ENCODE assay signal across 8 cellular contexts in the genomic region with DNA sequence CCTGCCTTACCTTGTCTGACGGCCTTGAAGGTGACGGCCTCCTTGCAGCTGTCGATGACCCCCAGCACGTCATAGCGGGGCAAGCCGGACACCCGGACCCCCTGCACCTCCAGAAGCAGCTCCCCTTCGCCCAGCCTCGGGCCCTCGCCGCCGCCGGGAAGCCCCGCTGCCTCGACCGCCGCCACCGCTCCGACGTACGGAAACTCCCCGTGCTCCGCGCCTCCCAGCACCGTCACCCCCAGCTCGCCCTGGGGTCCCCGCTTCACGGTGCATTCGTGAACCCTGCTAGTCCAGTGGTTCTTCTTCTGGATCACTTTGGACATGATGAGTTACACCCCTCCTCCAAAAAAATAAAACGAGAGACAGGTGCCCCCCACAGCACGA. TPM values are rescaled to one million over a fixed set of nuclear protein-coding genes. Genes with fewer than 3 reads are reported as not detected.
DNase-seq lines count a peak whose midpoint lies in the region; ATAC-seq and TF ChIP-seq lines count a peak whose summit lies in the region.

No MANE protein-coding gene starts in this region.

- peak overlapping the region; percentile 97 for H3K4me2 ChIP-seq in skeletal muscle satellite cell (ENCODE audit: low read length)

- intact Hi-C loops in activated CD4-positive, alpha-beta memory T cell treated with anti-CD3 and anti-CD28 coated beads for 36 hours (cut with micrococcal nuclease) = loop anchor here (5.0 kb wide), 1 partner anchor 184 kb away; the partner anchor contains the start of gene SLC25A26

- peak overlapping the region; percentile 74 for H3K4me3 Mint-ChIP-seq in activated T-cell treated with anti-CD3 and anti-CD28 coated beads, Interleukin-2, amount 50 U/mL, for 4 hours
- peak overlapping the region; percentile 76 for H3K4me3 Mint-ChIP-seq in activated CD4-positive, alpha-beta memory T cell treated with anti-CD3 and anti-CD28 coated beads for 36 hours

- POLR2A ChIA-PET in activated CD4-positive, alpha-beta memory T cell treated with anti-CD3 and anti-CD28 coated beads for 36 hours (lab: Charles Lee) = no interaction called here

- H3K27ac Mint-ChIP-seq in activated CD4-positive, alpha-beta memory T cell treated with anti-CD3 and anti-CD28 coated beads for 36 hours = no peak overlapping the region

- CTCF ChIA-PET in activated CD4-positive, alpha-beta memory T cell treated with anti-CD3 and anti-CD28 coated beads for 36 hours (lab: Charles Lee) = no interaction called here

- no peak for TF ChIP-seq CTCF in right atrium auricular region (IDR thresholded peaks at IDR 0.05)

- H3K4me3 ChIP-seq in right atrium auricular region (peak overlapping the region; percentile 67 to 77), skeletal muscle satellite cell (ENCODE audit: low read length) (peak overlapping the region; percentile 96)

- no peaks in the 10 kb centered on the region for H3K36me3 Mint-ChIP-seq in activated T-cell treated with anti-CD3 and anti-CD28 coated beads, Interleukin-2, amount 50 U/mL, for 4 hours (ENCODE audit: insufficient read depth)
- H3K36me3 Mint-ChIP-seq in activated CD4-positive, alpha-beta memory T cell treated with anti-CD3 and anti-CD28 coated beads for 36 hours = no peaks in the 10 kb centered on the region

- peaks cover 0 to 32% of the 10 kb centered on the region in 2 donors for H3K4me1 ChIP-seq in right atrium auricular region
- H3K4me1 ChIP-seq in skeletal muscle satellite cell (ENCODE audit: control insufficient read depth, insufficient read depth, low read length) = peaks cover 54% of the 10 kb centered on the region

- H3K27me3 ChIP-seq in right atrium auricular region = no peaks in the 10 kb centered on the region
- no peaks in the 10 kb centered on the region for H3K27me3 ChIP-seq in skeletal muscle satellite cell (ENCODE audit: control insufficient read depth, insufficient read depth, low read length)

- no peak for DNase-seq in activated T-cell treated with anti-CD3 and anti-CD28 coated beads, Interleukin-2, amount 50 U/mL, for 4 hours
- no peak for DNase-seq in activated T-cell treated with anti-CD3 and anti-CD28 coated beads, Interleukin-2, amount 50 U/mL, for 1 hour
- DNase-seq in activated CD4-positive, alpha-beta memory T cell treated with anti-CD3 and anti-CD28 coated beads for 36 hours = peak; percentile 29
- DNase-seq in right atrium auricular region (ENCODE audit: low spot score) = no peak

- peak overlapping the region; percentile 96 for H3K9ac ChIP-seq in skeletal muscle satellite cell (ENCODE audit: low read depth, low read length)

- H3K9me3 ChIP-seq in right atrium auricular region = no peaks in the 10 kb centered on the region
- no peaks in the 10 kb centered on the region for H3K9me3 ChIP-seq in skeletal muscle satellite cell (replicated peaks; ENCODE audit: low read length)

- H3K36me3 ChIP-seq in right atrium auricular region (no peaks in the 10 kb centered on the region), skeletal muscle satellite cell (ENCODE audit: insufficient read depth, low read length) (no peaks in the 10 kb centered on the region)

- ATAC-seq in activated T-cell treated with anti-CD3 and anti-CD28 coated beads, Interleukin-2, amount 50 U/mL, for 4 hours = peak in 1 of 2 donors; percentile 15
- no peak for ATAC-seq in HG03139 (IDR thresholded peaks at IDR 0.05; ENCODE audit: unreplicated experiment)
- no peak for ATAC-seq in GM19328 (IDR thresholded peaks at IDR 0.05; ENCODE audit: unreplicated experiment)
- no peak for ATAC-seq in GM19455 (IDR thresholded peaks at IDR 0.05; ENCODE audit: unreplicated experiment)

- H3K9me3 Mint-ChIP-seq in activated T-cell treated with anti-CD3 and anti-CD28 coated beads, Interleukin-2, amount 50 U/mL, for 4 hours = no peaks in the 10 kb centered on the region
- no peaks in the 10 kb centered on the region for H3K9me3 Mint-ChIP-seq in activated CD4-positive, alpha-beta memory T cell treated with anti-CD3 and anti-CD28 coated beads for 36 hours

- H3K4me1 Mint-ChIP-seq in activated T-cell treated with anti-CD3 and anti-CD28 coated beads, Interleukin-2, amount 50 U/mL, for 4 hours (ENCODE audit: low read depth) = peaks cover 9% of the 10 kb centered on the region
- peaks cover 25% of the 10 kb centered on the region for H3K4me1 Mint-ChIP-seq in activated CD4-positive, alpha-beta memory T cell treated with anti-CD3 and anti-CD28 coated beads for 36 hours (ENCODE audit: low read depth)

- peak overlapping the region; percentile 89 to 97 for H3K27ac ChIP-seq in right atrium auricular region

- H3K27me3 Mint-ChIP-seq in activated T-cell treated with anti-CD3 and anti-CD28 coated beads, Interleukin-2, amount 50 U/mL, for 4 hours (ENCODE audit: low read depth) = peaks cover 68% of the 10 kb centered on the region
- H3K27me3 Mint-ChIP-seq in activated CD4-positive, alpha-beta memory T cell treated with anti-CD3 and anti-CD28 coated beads for 36 hours = peaks cover 59% of the 10 kb centered on the region

RNA-seq across cellular contexts. Expression of gene MAGI1, which starts 0.7 kb away (rescaled TPM):
- under 1 TPM; 0.45 to 0.76 (median 0.46) TPM for total RNA-seq in activated T-cell treated with anti-CD3 and anti-CD28 coated beads, Interleukin-2, amount 50 U/mL, for 4 hours
- total RNA-seq in activated CD4-positive, alpha-beta memory T cell treated with anti-CD3 and anti-CD28 coated beads for 36 hours = under 1 TPM; 0.21 to 0.24 TPM
- total RNA-seq in right atrium auricular region = 10 to 100 TPM; 28.5 to 34.8 TPM
- total RNA-seq in skeletal muscle satellite cell (2012; rRNA removed) = 7.2 and 9.1 TPM in 2 replicates

Comparison
In these comparisons a context has a peak if more than half of its experiments do, and no peak if none do; other contexts are left out.
1. RNA of gene MAGI1, which starts 0.7 kb away (total RNA-seq): 28.5 to 34.8 TPM in right atrium auricular region; 0.45 to 0.76 TPM in activated T-cell treated with anti-CD3 and anti-CD28 coated beads, Interleukin-2, amount 50 U/mL, for 4 hours and 0.21 to 0.24 TPM in activated CD4-positive, alpha-beta memory T cell treated with anti-CD3 and anti-CD28 coated beads for 36 hours; every median in the first group is over 10 times any median in the second.